Comparison of ENCODE assay signal across 27 cellular contexts in genomic region chr6:69827491-69827890, GRCh38. TPM values are rescaled to one million over a fixed set of nuclear protein-coding genes. Genes with fewer than 3 reads are reported as not detected.
A peak's percentile ranks its signal among the peaks of the same experiment; 100 is the strongest.
DNase-seq lines count a peak whose midpoint lies in the region; ATAC-seq, FAIRE-seq and TF ChIP-seq lines count a peak whose summit lies in the region.
"Had no signal": no experiment of that assay in that cellular context is flagged by ENCODE, and none has a peak within 500 bp of the region (broad histone marks: within the 10 kb centered on the region; RNA-seq: fewer than 3 reads in every experiment).

No MANE protein-coding gene starts in this region.

- no peak overlapping the region for H3K9ac ChIP-seq in astrocyte (ENCODE audit: low read length)

- H3K27ac ChIP-seq in ACC112 (ENCODE audit: low read depth, low read length) (no peak overlapping the region), astrocyte (ENCODE audit: low read depth, low read length) (no peak overlapping the region)
- H3K27ac ChIP-seq: A549, coronary artery, epithelial cell of prostate, heart right ventricle, upper lobe of right lung had no signal

- H3K27ac Mint-ChIP-seq in astrocyte (ENCODE audit: unreplicated experiment): no peak overlapping the region
- H3K27ac Mint-ChIP-seq in effector memory CD8-positive, alpha-beta T cell: no peak overlapping the region
- H3K27ac Mint-ChIP-seq in activated T-helper 1 cell treated with anti-CD3 and anti-CD28 coated beads, Interleukin-12 subunit alpha, Interleukin-12 subunit beta, Interleukin-2, Interleukin-4 antibody, amounts not matched to agents 30 ng/mL and 10 ng/mL and 1 ng/mL, durations not matched to agents 14 hours and 24 hours and 36 hours: no peak overlapping the region
- H3K27ac Mint-ChIP-seq: CD8-positive, alpha-beta memory T cell; nephron progenitor cell; T-helper 17 cell; WTC11 had no signal

- H3K4me1 Mint-ChIP-seq in astrocyte (ENCODE audit: low read depth, unreplicated experiment): peaks cover 9% of the 10 kb centered on the region
- H3K4me1 Mint-ChIP-seq in effector memory CD8-positive, alpha-beta T cell (ENCODE audit: low read depth in 2 of 2): no peaks in the 10 kb centered on the region
- H3K4me1 Mint-ChIP-seq in activated T-helper 1 cell treated with anti-CD3 and anti-CD28 coated beads, Interleukin-12 subunit alpha, Interleukin-12 subunit beta, Interleukin-2, Interleukin-4 antibody, amounts not matched to agents 30 ng/mL and 10 ng/mL and 1 ng/mL, durations not matched to agents 14 hours and 24 hours and 36 hours (ENCODE audit: low read depth): no peaks in the 10 kb centered on the region
- H3K4me1 Mint-ChIP-seq: CD8-positive, alpha-beta memory T cell; nephron progenitor cell; T-helper 17 cell had no signal

- no peak overlapping the region for H3K4me3 Mint-ChIP-seq in astrocyte (ENCODE audit: unreplicated experiment)
- H3K4me3 Mint-ChIP-seq in effector memory CD8-positive, alpha-beta T cell: no peak overlapping the region
- no peak overlapping the region for H3K4me3 Mint-ChIP-seq in activated T-helper 1 cell treated with anti-CD3 and anti-CD28 coated beads, Interleukin-12 subunit alpha, Interleukin-12 subunit beta, Interleukin-2, Interleukin-4 antibody, amounts not matched to agents 30 ng/mL and 10 ng/mL and 1 ng/mL, durations not matched to agents 14 hours and 24 hours and 36 hours
- H3K4me3 Mint-ChIP-seq: CD8-positive, alpha-beta memory T cell; nephron progenitor cell; T-helper 17 cell; WTC11 had no signal

- no peaks in the 10 kb centered on the region for H3K9me3 Mint-ChIP-seq in astrocyte (ENCODE audit: unreplicated experiment)
- no peaks in the 10 kb centered on the region for H3K9me3 Mint-ChIP-seq in effector memory CD8-positive, alpha-beta T cell
- no peaks in the 10 kb centered on the region for H3K9me3 Mint-ChIP-seq in activated T-helper 1 cell treated with anti-CD3 and anti-CD28 coated beads, Interleukin-12 subunit alpha, Interleukin-12 subunit beta, Interleukin-2, Interleukin-4 antibody, amounts not matched to agents 30 ng/mL and 10 ng/mL and 1 ng/mL, durations not matched to agents 14 hours and 24 hours and 36 hours
- H3K9me3 Mint-ChIP-seq: CD8-positive, alpha-beta memory T cell; nephron progenitor cell; WTC11 had no signal

- H2AFZ ChIP-seq in ACC112 (ENCODE audit: low read length, unreplicated experiment) (peak overlapping the region; percentile 73), astrocyte (ENCODE audit: low read depth, low read length) (no peak overlapping the region)

- H3K4me2 ChIP-seq in astrocyte (ENCODE audit: low read length): no peak overlapping the region
- H3K4me2 ChIP-seq: A549 had no signal

- H3K9me3 ChIP-seq in astrocyte (ENCODE audit: insufficient read depth, low read depth, low read length): no peaks in the 10 kb centered on the region
- H3K9me3 ChIP-seq: A549, heart right ventricle, upper lobe of right lung had no signal

- no peak for ATAC-seq in effector memory CD8-positive, alpha-beta T cell (replicated peaks)
- ATAC-seq: A549, heart right ventricle, T-helper 17 cell, upper lobe of right lung, WTC11 had no signal

- no peak for FAIRE-seq in astrocyte (lab: Jason Lieb, UNC)
- FAIRE-seq: A549, keratinocyte had no signal

- H4K20me1 ChIP-seq in astrocyte (ENCODE audit: insufficient read depth, low read length): no peaks in the 10 kb centered on the region

- DNase-seq in H4 (ENCODE audit: low spot score) (peak; percentile 16), astrocyte (ENCODE audit: low read depth) (peak; percentile 71), fibroblast of villous mesenchyme (ENCODE audit: low read depth) (peak; percentile 5), NOMO-1 treated with DMSO at 0.1 percent for 48 hours (lab: John Stamatoyannopoulos, UW; ENCODE audit: unreplicated experiment) (no peak)
- DNase-seq in activated CD4-positive, alpha-beta T cell treated with anti-CD3 and anti-CD28 coated beads for 1 hour: no peak
- DNase-seq in effector memory CD8-positive, alpha-beta T cell: no peak
- DNase-seq in activated T-helper 1 cell treated with anti-CD3 and anti-CD28 coated beads, Interleukin-12 subunit alpha, Interleukin-12 subunit beta, Interleukin-2, Interleukin-4 antibody, amounts not matched to agents 30 ng/mL and 10 ng/mL and 1 ng/mL, durations not matched to agents 14 hours and 24 hours and 36 hours (ENCODE audit: low spot score): no peak
- DNase-seq: amniotic stem cell; CD8-positive, alpha-beta memory T cell; DND-41; heart right ventricle; NCI-H187 treated with DMSO at 0.1 percent for 48 hours; NCI-H446 treated with DMSO at 0.1 percent for 48 hours; nephron progenitor cell; SHP77; stimulated activated CD4-positive, alpha-beta T cell treated with anti-CD3 and anti-CD28 coated beads, Interleukin-15, amount 100 ng/mL, for 24 hours; stimulated activated naive CD4-positive, alpha-beta T cell treated with Interleukin-2 at 50 U/mL for 16 hours; T-helper 17 cell; upper lobe of right lung had no signal

- TF ChIP-seq CTCF in astrocyte (IDR thresholded peaks at IDR 0.05; ENCODE audit: insufficient read depth, low read depth, low read length): no peak
- TF ChIP-seq CTCF in fibroblast of villous mesenchyme (IDR thresholded peaks at IDR 0.05; ENCODE audit: insufficient read depth, low read depth, low read length): no peak

- H3K4me3 ChIP-seq in ACC112 (ENCODE audit: low read depth, low read length): no peak overlapping the region
- H3K4me3 ChIP-seq in astrocyte (ENCODE audit: insufficient read depth, low read depth, low read length): no peak overlapping the region
- no peak overlapping the region for H3K4me3 ChIP-seq in fibroblast of villous mesenchyme (ENCODE audit: low read depth, low read length)
- H3K4me3 ChIP-seq: A549, coronary artery, heart right ventricle, upper lobe of right lung had no signal

- H3K36me3 Mint-ChIP-seq in astrocyte (ENCODE audit: low read depth, unreplicated experiment): no peaks in the 10 kb centered on the region
- H3K36me3 Mint-ChIP-seq in effector memory CD8-positive, alpha-beta T cell (ENCODE audit: insufficient read depth): no peaks in the 10 kb centered on the region
- H3K36me3 Mint-ChIP-seq in activated T-helper 1 cell treated with anti-CD3 and anti-CD28 coated beads, Interleukin-12 subunit alpha, Interleukin-12 subunit beta, Interleukin-2, Interleukin-4 antibody, amounts not matched to agents 30 ng/mL and 10 ng/mL and 1 ng/mL, durations not matched to agents 14 hours and 24 hours and 36 hours (ENCODE audit: low read depth): no peaks in the 10 kb centered on the region
- H3K36me3 Mint-ChIP-seq: CD8-positive, alpha-beta memory T cell; WTC11 had no signal

- intact Hi-C loops in activated T-helper 1 cell treated with anti-CD3 and anti-CD28 coated beads, Interleukin-12 subunit alpha, Interleukin-12 subunit beta, Interleukin-2, Interleukin-4 antibody, amounts not matched to agents 30 ng/mL and 10 ng/mL and 1 ng/mL, durations not matched to agents 14 hours and 24 hours and 36 hours (cut with micrococcal nuclease): no loop called here

- H3K36me3 ChIP-seq in ACC112 (ENCODE audit: insufficient read depth, low read length) (no peaks in the 10 kb centered on the region), astrocyte (ENCODE audit: insufficient read depth, low read length) (no peaks in the 10 kb centered on the region)
- H3K36me3 ChIP-seq: heart right ventricle, upper lobe of right lung had no signal

- H3K79me2 ChIP-seq in ACC112 (ENCODE audit: control insufficient read depth, insufficient read depth, low read length, unreplicated experiment): no peaks in the 10 kb centered on the region
- no peaks in the 10 kb centered on the region for H3K79me2 ChIP-seq in astrocyte (ENCODE audit: insufficient read depth, low read length)

- H3K27me3 ChIP-seq in ACC112 (ENCODE audit: insufficient read depth, low read length): no peaks in the 10 kb centered on the region
- no peaks in the 10 kb centered on the region for H3K27me3 ChIP-seq in astrocyte (ENCODE audit: insufficient read depth, low read length)
- H3K27me3 ChIP-seq: heart right ventricle, upper lobe of right lung had no signal

- H3K4me1 ChIP-seq in ACC112 (ENCODE audit: control insufficient read depth, insufficient read depth, low read length, unreplicated experiment) (peaks cover 18% of the 10 kb centered on the region), astrocyte (ENCODE audit: insufficient read depth, low read length) (peaks cover 4% of the 10 kb centered on the region)
- H3K4me1 ChIP-seq: A549, heart right ventricle, upper lobe of right lung had no signal

- H3K27me3 Mint-ChIP-seq in astrocyte (ENCODE audit: low read depth, unreplicated experiment): no peaks in the 10 kb centered on the region
- no peaks in the 10 kb centered on the region for H3K27me3 Mint-ChIP-seq in effector memory CD8-positive, alpha-beta T cell
- peaks cover 5% of the 10 kb centered on the region for H3K27me3 Mint-ChIP-seq in activated T-helper 1 cell treated with anti-CD3 and anti-CD28 coated beads, Interleukin-12 subunit alpha, Interleukin-12 subunit beta, Interleukin-2, Interleukin-4 antibody, amounts not matched to agents 30 ng/mL and 10 ng/mL and 1 ng/mL, durations not matched to agents 14 hours and 24 hours and 36 hours (ENCODE audit: insufficient read depth)

RNA-seq across cellular contexts. Expression of gene LMBRD1, which starts 30.7 kb away (rescaled TPM):
- 34.6 and 42.9 TPM in 2 replicates for total RNA-seq in H4 (2014; rRNA removed; shearing (Covaris generic))
- 22.0 and 22.8 TPM in 2 replicates for total RNA-seq in astrocyte
- 21.9 and 28.5 TPM in 2 replicates for total RNA-seq in fibroblast of villous mesenchyme
- 16.6 TPM in 2 replicates for total RNA-seq in activated T-helper 1 cell treated with anti-CD3 and anti-CD28 coated beads, Interleukin-12 subunit alpha, Interleukin-12 subunit beta, Interleukin-2, Interleukin-4 antibody, amounts not matched to agents 30 ng/mL and 10 ng/mL and 1 ng/mL, durations not matched to agents 14 hours and 24 hours and 36 hours

RNA-seq across cellular contexts. Expression of gene COL19A1, which starts 38.9 kb away (rescaled TPM):
- total RNA-seq in H4 (2014; rRNA removed; shearing (Covaris generic)): 1.5 TPM in 1 of 2 replicates, not detected in the other
- 0.10 and 0.18 TPM in 2 replicates for total RNA-seq in astrocyte
- 0.32 and 1.3 TPM in 2 replicates for total RNA-seq in fibroblast of villous mesenchyme
- not detected in 2 replicates for total RNA-seq in activated T-helper 1 cell treated with anti-CD3 and anti-CD28 coated beads, Interleukin-12 subunit alpha, Interleukin-12 subunit beta, Interleukin-2, Interleukin-4 antibody, amounts not matched to agents 30 ng/mL and 10 ng/mL and 1 ng/mL, durations not matched to agents 14 hours and 24 hours and 36 hours
- total RNA-seq: MCF 10A, mesenteric fat pad, upper lobe of right lung, WTC11 had no signal

Comparison
In these comparisons a context has a peak if more than half of its experiments do, and no peak if none do; other contexts are left out.
1. DNase-seq: peak in H4 (single experiment), astrocyte (single experiment) and fibroblast of villous mesenchyme (single experiment); none in activated CD4-positive, alpha-beta T cell treated with anti-CD3 and anti-CD28 coated beads for 1 hour (single experiment), effector memory CD8-positive, alpha-beta T cell (0 of 3), NOMO-1 treated with DMSO at 0.1 percent for 48 hours (single experiment) and activated T-helper 1 cell treated with anti-CD3 and anti-CD28 coated beads, Interleukin-12 subunit alpha, Interleukin-12 subunit beta, Interleukin-2, Interleukin-4 antibody, amounts not matched to agents 30 ng/mL and 10 ng/mL and 1 ng/mL, durations not matched to agents 14 hours and 24 hours and 36 hours (single experiment).